ENCODE assay signal across 14 cellular contexts in the genomic region with DNA sequence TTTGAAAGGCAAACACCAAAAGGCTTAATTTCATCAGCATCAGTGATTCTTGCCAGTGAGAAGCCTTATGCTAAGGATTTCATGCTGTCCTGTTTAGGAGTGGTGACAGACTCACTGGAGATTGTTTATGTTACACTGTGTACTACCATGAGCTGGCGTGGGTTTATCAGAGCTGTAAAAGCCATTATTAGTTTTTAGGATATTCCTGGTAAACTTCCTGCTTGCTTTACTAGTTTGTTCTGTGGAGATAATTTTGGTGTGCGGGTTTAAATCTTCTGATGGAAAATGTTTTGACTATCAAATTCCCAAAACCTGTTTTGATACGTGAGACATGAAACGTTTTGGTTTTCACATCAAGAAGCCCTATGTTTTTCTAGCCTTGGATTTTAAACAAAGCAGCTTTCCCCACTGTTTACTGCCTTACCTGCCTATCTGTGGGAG. TPM values are rescaled to one million over a fixed set of nuclear protein-coding genes. Genes with fewer than 3 reads are reported as not detected.
DNase-seq lines count a peak whose midpoint lies in the region; ATAC-seq and TF ChIP-seq lines count a peak whose summit lies in the region.
"Had no signal": no experiment of that assay in that cellular context is flagged by ENCODE, and none has a peak within 500 bp of the region (broad histone marks: within the 10 kb centered on the region; RNA-seq: fewer than 3 reads in every experiment).

No MANE protein-coding gene starts in this region.

- ATAC-seq in gastroesophageal sphincter: no peak
- ATAC-seq in GM21619 (IDR thresholded peaks at IDR 0.05; ENCODE audit: unreplicated experiment): no peak
- ATAC-seq: activated CD8-positive, alpha-beta T cell treated with anti-CD3 and anti-CD28 coated beads for 36 hours; naive thymus-derived CD4-positive, alpha-beta T cell had no signal

- no peak overlapping the region for H3K9ac ChIP-seq in fibroblast of lung (ENCODE audit: insufficient read depth, low read length)

- 79 to 88% methylated on average over 2 to 3 of the region's 4 CpGs for WGBS in mesodermal cell (ENCODE audit: insufficient coverage in 2 of 2), 2 experiments
- WGBS in gastroesophageal sphincter (ENCODE audit: low coverage in 1 of 2), 2 donors: 30 to 54% methylated on average over 4 of the region's 4 CpGs

- peak; percentile 54 for DNase-seq in M059J (ENCODE audit: low read depth)
- DNase-seq in fibroblast of lung (ENCODE audit: low read depth in 2 of 2): peak in 1 of 2 donors; percentile 85
- DNase-seq in epidermal melanocyte (ENCODE audit: insufficient read length, low spot score): no peak
- DNase-seq in NCI-H774 (lab: John Stamatoyannopoulos, UW): no peak
- DNase-seq: activated CD8-positive, alpha-beta T cell treated with anti-CD3 and anti-CD28 coated beads for 36 hours; activated naive CD4-positive, alpha-beta T cell treated with Interleukin-2 at 50 U/mL for 16 hours; cerebellar nuclear complex; DMS 273 treated with DMSO at 0.1 percent for 48 hours; immature natural killer cell; naive thymus-derived CD4-positive, alpha-beta T cell had no signal

- peaks cover 85% of the 10 kb centered on the region for H3K79me2 ChIP-seq in fibroblast of lung (ENCODE audit: control insufficient read depth, insufficient read depth, low read length)

- H2AFZ ChIP-seq in fibroblast of lung (ENCODE audit: low read length): no peak overlapping the region

- no peak for TF ChIP-seq POLR2A in gastroesophageal sphincter (IDR thresholded peaks at IDR 0.05)

- H3K4me3 ChIP-seq in fibroblast of lung (replicated peaks in 1 of 4; ENCODE audit: control extremely low read depth in 1 of 4, insufficient read depth in 1 of 4, low read depth in 3 of 4, low read length in 4 of 4) (peak overlapping the region in 1 of 4 experiments; percentile 9), mesodermal cell (ENCODE audit: extremely low read depth, insufficient read depth, low read length, poor library complexity, severe bottlenecking) (no peak overlapping the region), gastroesophageal sphincter (no peak overlapping the region)

- H3K4me1 ChIP-seq in fibroblast of lung (ENCODE audit: control insufficient read depth, extremely low read depth, insufficient read depth, low read length) (peaks cover 17% of the 10 kb centered on the region), mesodermal cell (ENCODE audit: control insufficient read depth, insufficient read depth, low read length, poor library complexity, severe bottlenecking) (peaks cover 42% of the 10 kb centered on the region), gastroesophageal sphincter (peaks cover 9 to 50% (median 10%) of the 10 kb centered on the region in 3 donors)

- H3K36me3 ChIP-seq in fibroblast of lung (ENCODE audit: control insufficient read depth, insufficient read depth, low read length) (peaks cover 4% of the 10 kb centered on the region), mesodermal cell (ENCODE audit: control insufficient read depth, insufficient read depth, low read length) (peaks cover 33% of the 10 kb centered on the region), gastroesophageal sphincter (peaks cover 0 to 3% of the 10 kb centered on the region in 2 donors)

- TF ChIP-seq CTCF in 22Rv1 (IDR thresholded peaks at IDR 0.05) (no peak), fibroblast of lung (conservative IDR thresholded peaks at IDR 0.05 in 1 of 2, IDR thresholded peaks at IDR 0.05 in 1 of 2; ENCODE audit: low read depth in 1 of 2, low read length in 2 of 2) (no peak), gastroesophageal sphincter (IDR thresholded peaks at IDR 0.05) (no peak)

- H3K9me3 ChIP-seq in fibroblast of lung (ENCODE audit: control insufficient read depth, insufficient read depth, low read depth, low read length) (no peaks in the 10 kb centered on the region), mesodermal cell (ENCODE audit: control insufficient read depth, low read length) (no peaks in the 10 kb centered on the region), gastroesophageal sphincter (no peaks in the 10 kb centered on the region)

- H3K27ac ChIP-seq in 22Rv1: peak overlapping the region; percentile 33
- peak overlapping the region; percentile 29 for H3K27ac ChIP-seq in fibroblast of lung (ENCODE audit: insufficient read depth, low read length)
- peak overlapping the region; percentile 39 for H3K27ac ChIP-seq in mesodermal cell (ENCODE audit: low read depth, low read length, severe bottlenecking)
- H3K27ac ChIP-seq in gastroesophageal sphincter: peak overlapping the region in 1 of 4 donors; percentile 1

- H3K4me2 ChIP-seq in fibroblast of lung (ENCODE audit: extremely low read depth, insufficient read depth, low read length): peak overlapping the region; percentile 16

- no peak for TF ChIP-seq EP300 in gastroesophageal sphincter (IDR thresholded peaks at IDR 0.05)

- H3K27me3 ChIP-seq in fibroblast of lung (ENCODE audit: control insufficient read depth, insufficient read depth, low read length): no peaks in the 10 kb centered on the region
- no peaks in the 10 kb centered on the region for H3K27me3 ChIP-seq in gastroesophageal sphincter

- no peaks in the 10 kb centered on the region for H4K20me1 ChIP-seq in fibroblast of lung (ENCODE audit: control insufficient read depth, extremely low read depth, insufficient read depth, low read length)

RNA-seq across cellular contexts. Expression of a gene that starts 15.2 kb away (rescaled TPM):
- 25.3 and 45.4 TPM in 2 replicates for total RNA-seq in M059J (2014; rRNA removed; shearing (Covaris generic))
- 51.4 and 93.0 TPM in 2 replicates for total RNA-seq in fibroblast of lung
- 46.8 and 65.1 TPM in 2 replicates for polyA plus RNA-seq in fibroblast of lung
- 26.7 and 40.5 TPM in 2 replicates for polyA plus RNA-seq in fibroblast of lung (2012)
- polyA minus RNA-seq in fibroblast of lung (ENCODE audit: low replicate concordance): 29.9 and 58.7 TPM in 2 replicates
- polyA plus RNA-seq in mesodermal cell (2013, experiment 1 of 2): 106 TPM
- polyA plus RNA-seq in mesodermal cell (2013, experiment 2 of 2): 98.9 TPM
- total RNA-seq in gastroesophageal sphincter: 10 to 100 TPM; 70.7 to 78.7 (median 72.5) TPM
